Comparison of ENCODE assay signal across 17 cellular contexts in genomic region chr9:124849801-124850200, GRCh38. TPM values are rescaled to one million over a fixed set of nuclear protein-coding genes. Genes with fewer than 3 reads are reported as not detected.
A peak's percentile ranks its signal among the peaks of the same experiment; 100 is the strongest.
DNase-seq lines count a peak whose midpoint lies in the region; TF ChIP-seq lines count a peak whose summit lies in the region.
"Had no signal": no experiment of that assay in that cellular context is flagged by ENCODE, and none has a peak within 500 bp of the region (broad histone marks: within the 10 kb centered on the region; RNA-seq: fewer than 3 reads in every experiment).

No MANE protein-coding gene starts in this region.

- H3K4me3 Mint-ChIP-seq in neural crest cell, result peak overlapping the region; percentile 33
- H3K4me3 Mint-ChIP-seq: activated CD8-positive, alpha-beta memory T cell treated with anti-CD3 and anti-CD28 coated beads, Interleukin-2, amount 10 ng/mL, durations not matched to agents 7 days and 5 days had no signal

- H3K27ac Mint-ChIP-seq in neural crest cell (ENCODE audit: unreplicated experiment), result no peak overlapping the region
- H3K27ac Mint-ChIP-seq: activated CD8-positive, alpha-beta memory T cell treated with anti-CD3 and anti-CD28 coated beads, Interleukin-2, amount 10 ng/mL, durations not matched to agents 7 days and 5 days had no signal

- no peaks in the 10 kb centered on the region for H3K36me3 Mint-ChIP-seq in neural crest cell (ENCODE audit: low read depth)
- H3K36me3 Mint-ChIP-seq: activated CD8-positive, alpha-beta memory T cell treated with anti-CD3 and anti-CD28 coated beads, Interleukin-2, amount 10 ng/mL, durations not matched to agents 7 days and 5 days had no signal

- H3K27me3 Mint-ChIP-seq in neural crest cell (ENCODE audit: low read depth), result peaks cover under 1% of the 10 kb centered on the region

- peaks cover 12% of the 10 kb centered on the region for H3K4me1 Mint-ChIP-seq in neural crest cell

- peaks cover 27% of the 10 kb centered on the region for H3K4me1 ChIP-seq in SJCRH30

- H3K9me3 ChIP-seq in SJCRH30 (replicated peaks), result no peaks in the 10 kb centered on the region

- H3K4me3 ChIP-seq in SJCRH30 (no peak overlapping the region), fibroblast of mammary gland (ENCODE audit: control insufficient read depth, low read depth, low read length) (no peak overlapping the region)

- H3K27me3 ChIP-seq in SJCRH30, result no peaks in the 10 kb centered on the region

- H3K9me3 Mint-ChIP-seq in neural crest cell, result no peaks in the 10 kb centered on the region

- no peak overlapping the region for H3K27ac ChIP-seq in SJCRH30
- H3K27ac ChIP-seq: C4-2B had no signal

- no peaks in the 10 kb centered on the region for H3K36me3 ChIP-seq in SJCRH30

- TF ChIP-seq CTCF in fibroblast of mammary gland (conservative IDR thresholded peaks at IDR 0.05; ENCODE audit: control insufficient read depth, insufficient read depth, low read depth, low read length) (no peak), neural crest cell (conservative IDR thresholded peaks at IDR 0.05) (no peak)

- DNase-seq in EL (peak; percentile 44), SJCRH30 (peak; percentile 46 to 55), fibroblast of mammary gland (ENCODE audit: low read depth) (peak; percentile 55), neural crest cell (ENCODE audit: low read depth, low spot score) (no peak), amniotic stem cell (lab: John Stamatoyannopoulos, UW) (no peak), GM19240 (ENCODE audit: insufficient read length, low spot score) (no peak), mucosa of gallbladder (ENCODE audit: low spot score) (no peak), NCI-H1092 (lab: John Stamatoyannopoulos, UW) (no peak)
- DNase-seq: activated CD8-positive, alpha-beta memory T cell treated with anti-CD3 and anti-CD28 coated beads, Interleukin-2, amount 10 ng/mL, durations not matched to agents 7 days and 5 days; activated gamma-delta T cell treated with Interleukin-2 at 50 U/mL for 16 hours; caudate nucleus; mesendoderm; NCI-H2171 treated with DMSO at 0.1 percent for 48 hours; stimulated activated CD4-positive, alpha-beta T cell treated with anti-CD3 and anti-CD28 coated beads, Interleukin-1b, Interleukin-23, amount 100 ng/mL, for 48 hours; stimulated activated CD8-positive, alpha-beta memory T cell treated with anti-CD3 and anti-CD28 coated beads, Interleukin-4, amount 100 ng/mL, for 48 hours had no signal

RNA-seq across cellular contexts. Expression of gene WDR38, which starts 3.5 kb away (rescaled TPM):
- not detected in 2 replicates for total RNA-seq in SJCRH30 (2014; rRNA removed; shearing (Covaris generic))
- total RNA-seq in neural crest cell, result not detected in 2 replicates
- not detected for total RNA-seq in mucosa of gallbladder
- total RNA-seq: activated CD8-positive, alpha-beta memory T cell treated with anti-CD3 and anti-CD28 coated beads, Interleukin-2, amount 10 ng/mL, durations not matched to agents 7 days and 5 days; HT1080 had no signal

RNA-seq across cellular contexts. Expression of gene RPL35, which starts 12.0 kb away (rescaled TPM):
- total RNA-seq in SJCRH30 (2014; rRNA removed; shearing (Covaris generic)), result 3,495 and 5,082 TPM in 2 replicates
- total RNA-seq in neural crest cell (1,588 and 1,675 TPM in 2 replicates), mucosa of gallbladder (704 TPM)

RNA-seq across cellular contexts. Expression of gene ARPC5L, which starts 12.1 kb away (rescaled TPM):
- total RNA-seq in SJCRH30 (2014; rRNA removed; shearing (Covaris generic)), result 54.0 and 58.5 TPM in 2 replicates
- total RNA-seq in neural crest cell (41.9 and 42.1 TPM in 2 replicates), mucosa of gallbladder (33.7 TPM)

Comparison
In these comparisons a context has a peak if more than half of its experiments do, and no peak if none do; other contexts are left out.
1. DNase-seq: peak in EL (single experiment), SJCRH30 (2 of 2) and fibroblast of mammary gland (single experiment); none in neural crest cell (single experiment), amniotic stem cell (single experiment), GM19240 (single experiment), mucosa of gallbladder (single experiment) and NCI-H1092 (single experiment).